8 cellular contexts compared by ENCODE assay signal in genomic region chr9:137223078-137224040, GRCh38. TPM values are rescaled to one million over a fixed set of nuclear protein-coding genes. Genes with fewer than 3 reads are reported as not detected.
DNase-seq lines count a peak whose midpoint lies in the region; ATAC-seq, FAIRE-seq and TF ChIP-seq lines count a peak whose summit lies in the region.

No MANE protein-coding gene starts in this region.

- ATAC-seq in GM18499 (IDR thresholded peaks at IDR 0.05; ENCODE audit: insufficient read depth, unreplicated experiment), result peak; percentile 49
- peak; percentile 74 for ATAC-seq in HG02938 (IDR thresholded peaks at IDR 0.05; ENCODE audit: unreplicated experiment)
- peak; percentile 95 for ATAC-seq in T-helper 17 cell
- ATAC-seq in psoas muscle, result peak; percentile 92 to 93 (median 92)

- H3K4me3 ChIP-seq in right atrium auricular region (peak overlapping the region; percentile 60 to 70), psoas muscle (peak overlapping the region; percentile 76)

- H3K9me3 ChIP-seq in T-helper 17 cell (ENCODE audit: control insufficient read depth, low read length, poor library complexity, severe bottlenecking) (no peaks in the 10 kb centered on the region), right atrium auricular region (no peaks in the 10 kb centered on the region), psoas muscle (no peaks in the 10 kb centered on the region)

- peaks cover 6% of the 10 kb centered on the region for H3K4me1 Mint-ChIP-seq in T-helper 17 cell

- H3K4me3 Mint-ChIP-seq in T-helper 17 cell, result peak overlapping the region; percentile 82

- peaks cover 0 to 5% of the 10 kb centered on the region in 2 donors for H3K27me3 ChIP-seq in right atrium auricular region
- peaks cover 0 to 12% (median 0%) of the 10 kb centered on the region in 3 donors for H3K27me3 ChIP-seq in psoas muscle (ENCODE audit: insufficient read depth in 3 of 3, low read length in 2 of 3)

- no peak for TF ChIP-seq CTCF in right atrium auricular region (IDR thresholded peaks at IDR 0.05)
- TF ChIP-seq CTCF in psoas muscle (IDR thresholded peaks at IDR 0.05), result no peak

- H3K4me1 ChIP-seq in right atrium auricular region, result peaks cover 0 to 44% of the 10 kb centered on the region in 2 donors
- H3K4me1 ChIP-seq in psoas muscle, result peaks cover 11% of the 10 kb centered on the region

- peak overlapping the region; percentile 77 to 86 for H3K27ac ChIP-seq in right atrium auricular region
- H3K27ac ChIP-seq in psoas muscle, result peak overlapping the region; percentile 83

- peaks cover 6% of the 10 kb centered on the region for H3K27me3 Mint-ChIP-seq in T-helper 17 cell

- FAIRE-seq in urothelium cell line (lab: Jason Lieb, UNC), result peak; percentile 91

- DNase-seq in NCI-H1694 treated with DMSO at 0.1 percent for 48 hours (lab: John Stamatoyannopoulos, UW) (peak; percentile 84), T-helper 17 cell (peak; percentile 93 to 97 (median 95)), anterior cingulate cortex (lab: John Stamatoyannopoulos, UW) (peak; percentile 80 to 99 (median 97)), right atrium auricular region (ENCODE audit: low spot score) (peak; percentile 99), psoas muscle (peak; percentile 98 to 99), urothelium cell line (ENCODE audit: low spot score) (peak; percentile 93)

- 1 to 2% (median 1%) methylated on average over 53 to 68 of the region's 68 CpGs for WGBS in psoas muscle, 3 donors

- H3K36me3 ChIP-seq in right atrium auricular region, result no peaks in the 10 kb centered on the region
- H3K36me3 ChIP-seq in psoas muscle (ENCODE audit: insufficient read depth in 1 of 2, low read depth in 1 of 2), result no peaks in the 10 kb centered on the region

- peaks cover 2% of the 10 kb centered on the region for H3K36me3 Mint-ChIP-seq in T-helper 17 cell (ENCODE audit: low read depth)

- H3K27ac Mint-ChIP-seq in T-helper 17 cell, result peak overlapping the region; percentile 16

- intact Hi-C loops in psoas muscle (cut with DNase I), result loop anchor here in 1 of 2 donors (2.0 kb wide), 1 partner anchor 35 kb away; the partner anchor contains the start of genes ANAPC2 and SSNA1

RNA-seq across cellular contexts. Expression of gene RNF208, which starts 1.3 kb away (rescaled TPM):
- total RNA-seq in T-helper 17 cell (1 to 10 TPM; 1.2 to 5.3 TPM), right atrium auricular region (1 to 10 TPM; 5.9 to 7.9 TPM), psoas muscle (10 to 100 TPM in 1 of 4 donors, 1 to 10 TPM in 3; 4.8 to 12.8 (median 8.1) TPM)
- polyA plus RNA-seq in psoas muscle, result 1 to 10 TPM; 5.9 to 6.4 (median 6.1) TPM

RNA-seq across cellular contexts. Expression of gene CYSRT1, which starts 1.6 kb away (rescaled TPM):
- under 1 TPM in 1 of 2 donors, not detected in 1; 0.52 TPM for total RNA-seq in T-helper 17 cell
- total RNA-seq in right atrium auricular region, result under 1 TPM; 0.35 to 0.85 TPM
- under 1 TPM in 3 of 4 donors, not detected in 1; 0.18 to 0.77 (median 0.32) TPM for total RNA-seq in psoas muscle
- polyA plus RNA-seq in psoas muscle, result 1 to 10 TPM in 1 of 3 donors, under 1 TPM in 2; 0.08 to 1.1 (median 0.11) TPM

RNA-seq across cellular contexts. Expression of gene RNF224, which starts 3.9 kb away (rescaled TPM):
- total RNA-seq in T-helper 17 cell (not detected), right atrium auricular region (not detected), psoas muscle (not detected)
- polyA plus RNA-seq in psoas muscle, result under 1 TPM in 1 of 3 donors, not detected in 2; 0.01 TPM

RNA-seq across cellular contexts. Expression of gene SLC34A3, which starts 7.3 kb away (rescaled TPM):
- total RNA-seq in T-helper 17 cell (not detected), right atrium auricular region (not detected), psoas muscle (not detected)
- polyA plus RNA-seq in psoas muscle, result not detected

RNA-seq across cellular contexts. Expression of gene TUBB4B, which starts 17.7 kb away (rescaled TPM):
- total RNA-seq in T-helper 17 cell (10 to 100 TPM; 81.0 to 90.5 TPM), right atrium auricular region (100 to 1,000 TPM; 310 to 394 TPM), psoas muscle (100 to 1,000 TPM; 111 to 273 (median 230) TPM)
- 100 to 1,000 TPM; 350 to 838 (median 389) TPM for polyA plus RNA-seq in psoas muscle

Comparison
In these comparisons a context has a peak if more than half of its experiments do, and no peak if none do; other contexts are left out.
1. Peak in every context shown above with its lines: DNase-seq, ATAC-seq, H3K4me3 ChIP-seq and H3K27ac ChIP-seq.